ENCODE assay signal across 1 cellular context in the genomic region with DNA sequence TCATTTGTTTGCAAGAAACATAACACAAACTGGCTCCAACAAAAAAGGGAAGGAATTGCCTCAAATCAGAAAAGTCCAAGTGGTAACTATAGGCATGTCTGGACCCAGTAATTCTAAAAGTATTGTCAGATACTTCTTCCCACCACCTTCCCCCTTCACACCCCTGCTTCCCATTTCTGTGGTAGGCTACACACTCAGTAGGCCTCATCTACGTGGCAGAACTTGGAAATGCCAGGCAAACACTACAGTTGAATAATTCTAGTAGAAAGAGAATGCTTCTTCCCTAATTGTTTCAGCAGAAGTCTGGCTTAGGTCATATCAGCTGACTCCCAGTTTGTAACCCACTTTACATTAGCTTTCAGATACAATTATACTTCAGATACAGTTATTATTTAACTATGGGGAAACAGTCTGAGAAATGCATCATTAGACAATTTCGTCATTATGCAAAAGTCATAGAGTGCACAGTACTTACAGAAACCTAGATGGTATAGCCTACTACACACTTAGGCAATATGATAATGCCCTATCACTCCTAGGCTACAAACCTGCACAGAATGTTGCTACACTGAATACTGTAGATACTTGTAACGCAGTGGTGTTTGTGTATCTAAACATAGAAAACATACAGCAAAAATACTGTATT.
TF ChIP-seq lines count a peak whose summit lies in the region.

No MANE protein-coding gene starts in this region.

TF ChIP-seq in WTC11, 78 proteins besides CTCF, POLR2A, EP300 and RAD21 (continued from another document):
- TF ChIP-seq, protein P1, sequence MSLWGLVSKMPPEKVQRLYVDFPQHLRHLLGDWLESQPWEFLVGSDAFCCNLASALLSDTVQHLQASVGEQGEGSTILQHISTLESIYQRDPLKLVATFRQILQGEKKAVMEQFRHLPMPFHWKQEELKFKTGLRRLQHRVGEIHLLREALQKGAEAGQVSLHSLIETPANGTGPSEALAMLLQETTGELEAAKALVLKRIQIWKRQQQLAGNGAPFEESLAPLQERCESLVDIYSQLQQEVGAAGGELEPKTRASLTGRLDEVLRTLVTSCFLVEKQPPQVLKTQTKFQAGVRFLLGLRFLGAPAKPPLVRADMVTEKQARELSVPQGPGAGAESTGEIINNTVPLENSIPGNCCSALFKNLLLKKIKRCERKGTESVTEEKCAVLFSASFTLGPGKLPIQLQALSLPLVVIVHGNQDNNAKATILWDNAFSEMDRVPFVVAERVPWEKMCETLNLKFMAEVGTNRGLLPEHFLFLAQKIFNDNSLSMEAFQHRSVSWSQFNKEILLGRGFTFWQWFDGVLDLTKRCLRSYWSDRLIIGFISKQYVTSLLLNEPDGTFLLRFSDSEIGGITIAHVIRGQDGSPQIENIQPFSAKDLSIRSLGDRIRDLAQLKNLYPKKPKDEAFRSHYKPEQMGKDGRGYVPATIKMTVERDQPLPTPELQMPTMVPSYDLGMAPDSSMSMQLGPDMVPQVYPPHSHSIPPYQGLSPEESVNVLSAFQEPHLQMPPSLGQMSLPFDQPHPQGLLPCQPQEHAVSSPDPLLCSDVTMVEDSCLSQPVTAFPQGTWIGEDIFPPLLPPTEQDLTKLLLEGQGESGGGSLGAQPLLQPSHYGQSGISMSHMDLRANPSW (CRISPR knock-in tag; conservative IDR thresholded peaks at IDR 0.05; ENCODE audit: low read depth), result no peak
- TF ChIP-seq CREB1 (CRISPR knock-in tag; IDR thresholded peaks at IDR 0.05) (no peak), SP1 (CRISPR knock-in tag; conservative IDR thresholded peaks at IDR 0.05) (no peak), MXD4 (CRISPR knock-in tag; IDR thresholded peaks at IDR 0.05; ENCODE audit: borderline replicate concordance) (no peak), ZNF671 (CRISPR knock-in tag; IDR thresholded peaks at IDR 0.05) (no peak), CREM (CRISPR knock-in tag; IDR thresholded peaks at IDR 0.05) (no peak)
- TF ChIP-seq, protein P2, sequence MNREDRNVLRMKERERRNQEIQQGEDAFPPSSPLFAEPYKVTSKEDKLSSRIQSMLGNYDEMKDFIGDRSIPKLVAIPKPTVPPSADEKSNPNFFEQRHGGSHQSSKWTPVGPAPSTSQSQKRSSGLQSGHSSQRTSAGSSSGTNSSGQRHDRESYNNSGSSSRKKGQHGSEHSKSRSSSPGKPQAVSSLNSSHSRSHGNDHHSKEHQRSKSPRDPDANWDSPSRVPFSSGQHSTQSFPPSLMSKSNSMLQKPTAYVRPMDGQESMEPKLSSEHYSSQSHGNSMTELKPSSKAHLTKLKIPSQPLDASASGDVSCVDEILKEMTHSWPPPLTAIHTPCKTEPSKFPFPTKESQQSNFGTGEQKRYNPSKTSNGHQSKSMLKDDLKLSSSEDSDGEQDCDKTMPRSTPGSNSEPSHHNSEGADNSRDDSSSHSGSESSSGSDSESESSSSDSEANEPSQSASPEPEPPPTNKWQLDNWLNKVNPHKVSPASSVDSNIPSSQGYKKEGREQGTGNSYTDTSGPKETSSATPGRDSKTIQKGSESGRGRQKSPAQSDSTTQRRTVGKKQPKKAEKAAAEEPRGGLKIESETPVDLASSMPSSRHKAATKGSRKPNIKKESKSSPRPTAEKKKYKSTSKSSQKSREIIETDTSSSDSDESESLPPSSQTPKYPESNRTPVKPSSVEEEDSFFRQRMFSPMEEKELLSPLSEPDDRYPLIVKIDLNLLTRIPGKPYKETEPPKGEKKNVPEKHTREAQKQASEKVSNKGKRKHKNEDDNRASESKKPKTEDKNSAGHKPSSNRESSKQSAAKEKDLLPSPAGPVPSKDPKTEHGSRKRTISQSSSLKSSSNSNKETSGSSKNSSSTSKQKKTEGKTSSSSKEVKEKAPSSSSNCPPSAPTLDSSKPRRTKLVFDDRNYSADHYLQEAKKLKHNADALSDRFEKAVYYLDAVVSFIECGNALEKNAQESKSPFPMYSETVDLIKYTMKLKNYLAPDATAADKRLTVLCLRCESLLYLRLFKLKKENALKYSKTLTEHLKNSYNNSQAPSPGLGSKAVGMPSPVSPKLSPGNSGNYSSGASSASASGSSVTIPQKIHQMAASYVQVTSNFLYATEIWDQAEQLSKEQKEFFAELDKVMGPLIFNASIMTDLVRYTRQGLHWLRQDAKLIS (CRISPR knock-in tag; IDR thresholded peaks at IDR 0.05; ENCODE audit: borderline replicate concordance), result no peak
- TF ChIP-seq, protein P3, sequence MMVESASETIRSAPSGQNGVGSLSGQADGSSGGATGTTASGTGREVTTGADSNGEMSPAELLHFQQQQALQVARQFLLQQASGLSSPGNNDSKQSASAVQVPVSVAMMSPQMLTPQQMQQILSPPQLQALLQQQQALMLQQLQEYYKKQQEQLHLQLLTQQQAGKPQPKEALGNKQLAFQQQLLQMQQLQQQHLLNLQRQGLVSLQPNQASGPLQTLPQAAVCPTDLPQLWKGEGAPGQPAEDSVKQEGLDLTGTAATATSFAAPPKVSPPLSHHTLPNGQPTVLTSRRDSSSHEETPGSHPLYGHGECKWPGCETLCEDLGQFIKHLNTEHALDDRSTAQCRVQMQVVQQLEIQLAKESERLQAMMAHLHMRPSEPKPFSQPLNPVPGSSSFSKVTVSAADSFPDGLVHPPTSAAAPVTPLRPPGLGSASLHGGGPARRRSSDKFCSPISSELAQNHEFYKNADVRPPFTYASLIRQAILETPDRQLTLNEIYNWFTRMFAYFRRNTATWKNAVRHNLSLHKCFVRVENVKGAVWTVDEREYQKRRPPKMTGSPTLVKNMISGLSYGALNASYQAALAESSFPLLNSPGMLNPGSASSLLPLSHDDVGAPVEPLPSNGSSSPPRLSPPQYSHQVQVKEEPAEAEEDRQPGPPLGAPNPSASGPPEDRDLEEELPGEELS (CRISPR knock-in tag; IDR thresholded peaks at IDR 0.05), result no peak
- TF ChIP-seq, protein P4, sequence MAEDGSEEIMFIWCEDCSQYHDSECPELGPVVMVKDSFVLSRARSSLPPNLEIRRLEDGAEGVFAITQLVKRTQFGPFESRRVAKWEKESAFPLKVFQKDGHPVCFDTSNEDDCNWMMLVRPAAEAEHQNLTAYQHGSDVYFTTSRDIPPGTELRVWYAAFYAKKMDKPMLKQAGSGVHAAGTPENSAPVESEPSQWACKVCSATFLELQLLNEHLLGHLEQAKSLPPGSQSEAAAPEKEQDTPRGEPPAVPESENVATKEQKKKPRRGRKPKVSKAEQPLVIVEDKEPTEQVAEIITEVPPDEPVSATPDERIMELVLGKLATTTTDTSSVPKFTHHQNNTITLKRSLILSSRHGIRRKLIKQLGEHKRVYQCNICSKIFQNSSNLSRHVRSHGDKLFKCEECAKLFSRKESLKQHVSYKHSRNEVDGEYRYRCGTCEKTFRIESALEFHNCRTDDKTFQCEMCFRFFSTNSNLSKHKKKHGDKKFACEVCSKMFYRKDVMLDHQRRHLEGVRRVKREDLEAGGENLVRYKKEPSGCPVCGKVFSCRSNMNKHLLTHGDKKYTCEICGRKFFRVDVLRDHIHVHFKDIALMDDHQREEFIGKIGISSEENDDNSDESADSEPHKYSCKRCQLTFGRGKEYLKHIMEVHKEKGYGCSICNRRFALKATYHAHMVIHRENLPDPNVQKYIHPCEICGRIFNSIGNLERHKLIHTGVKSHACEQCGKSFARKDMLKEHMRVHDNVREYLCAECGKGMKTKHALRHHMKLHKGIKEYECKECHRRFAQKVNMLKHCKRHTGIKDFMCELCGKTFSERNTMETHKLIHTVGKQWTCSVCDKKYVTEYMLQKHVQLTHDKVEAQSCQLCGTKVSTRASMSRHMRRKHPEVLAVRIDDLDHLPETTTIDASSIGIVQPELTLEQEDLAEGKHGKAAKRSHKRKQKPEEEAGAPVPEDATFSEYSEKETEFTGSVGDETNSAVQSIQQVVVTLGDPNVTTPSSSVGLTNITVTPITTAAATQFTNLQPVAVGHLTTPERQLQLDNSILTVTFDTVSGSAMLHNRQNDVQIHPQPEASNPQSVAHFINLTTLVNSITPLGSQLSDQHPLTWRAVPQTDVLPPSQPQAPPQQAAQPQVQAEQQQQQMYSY (CRISPR knock-in tag; IDR thresholded peaks at IDR 0.05), result no peak
- TF ChIP-seq, protein P5, sequence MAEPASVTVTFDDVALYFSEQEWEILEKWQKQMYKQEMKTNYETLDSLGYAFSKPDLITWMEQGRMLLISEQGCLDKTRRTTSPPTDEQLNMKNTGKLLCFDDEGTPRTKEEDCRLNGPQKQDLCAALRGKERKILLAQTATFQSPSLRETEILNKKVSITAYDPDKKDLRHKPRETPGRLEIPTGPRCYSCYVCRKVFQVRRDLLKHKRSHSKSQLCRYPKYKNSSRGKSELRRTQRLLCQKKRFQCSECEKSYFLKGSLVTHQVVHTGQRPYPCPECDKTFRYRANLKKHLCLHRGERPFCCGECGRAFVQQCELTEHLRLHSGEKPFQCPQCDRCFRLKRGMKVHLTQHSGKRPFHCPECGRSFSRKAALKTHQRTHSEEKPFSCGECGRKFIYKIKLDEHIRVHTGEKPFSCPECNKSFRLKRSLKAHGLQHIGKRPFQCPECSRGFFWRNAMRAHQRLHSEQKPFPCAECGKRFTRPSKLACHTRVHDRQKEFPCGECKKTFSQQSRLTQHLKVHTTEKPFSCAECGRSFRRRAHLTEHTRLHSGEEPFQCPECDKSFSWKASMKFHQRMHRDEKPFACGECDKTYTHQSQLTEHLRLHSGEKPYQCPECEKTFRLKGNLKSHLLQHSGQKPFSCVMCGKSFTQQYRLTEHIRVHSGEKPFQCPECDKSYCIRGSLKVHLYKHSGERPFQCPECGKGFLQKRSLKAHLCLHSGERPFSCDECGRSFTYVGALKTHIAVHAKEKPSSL (CRISPR knock-in tag; conservative IDR thresholded peaks at IDR 0.05), result no peak
- TF ChIP-seq, protein P6, sequence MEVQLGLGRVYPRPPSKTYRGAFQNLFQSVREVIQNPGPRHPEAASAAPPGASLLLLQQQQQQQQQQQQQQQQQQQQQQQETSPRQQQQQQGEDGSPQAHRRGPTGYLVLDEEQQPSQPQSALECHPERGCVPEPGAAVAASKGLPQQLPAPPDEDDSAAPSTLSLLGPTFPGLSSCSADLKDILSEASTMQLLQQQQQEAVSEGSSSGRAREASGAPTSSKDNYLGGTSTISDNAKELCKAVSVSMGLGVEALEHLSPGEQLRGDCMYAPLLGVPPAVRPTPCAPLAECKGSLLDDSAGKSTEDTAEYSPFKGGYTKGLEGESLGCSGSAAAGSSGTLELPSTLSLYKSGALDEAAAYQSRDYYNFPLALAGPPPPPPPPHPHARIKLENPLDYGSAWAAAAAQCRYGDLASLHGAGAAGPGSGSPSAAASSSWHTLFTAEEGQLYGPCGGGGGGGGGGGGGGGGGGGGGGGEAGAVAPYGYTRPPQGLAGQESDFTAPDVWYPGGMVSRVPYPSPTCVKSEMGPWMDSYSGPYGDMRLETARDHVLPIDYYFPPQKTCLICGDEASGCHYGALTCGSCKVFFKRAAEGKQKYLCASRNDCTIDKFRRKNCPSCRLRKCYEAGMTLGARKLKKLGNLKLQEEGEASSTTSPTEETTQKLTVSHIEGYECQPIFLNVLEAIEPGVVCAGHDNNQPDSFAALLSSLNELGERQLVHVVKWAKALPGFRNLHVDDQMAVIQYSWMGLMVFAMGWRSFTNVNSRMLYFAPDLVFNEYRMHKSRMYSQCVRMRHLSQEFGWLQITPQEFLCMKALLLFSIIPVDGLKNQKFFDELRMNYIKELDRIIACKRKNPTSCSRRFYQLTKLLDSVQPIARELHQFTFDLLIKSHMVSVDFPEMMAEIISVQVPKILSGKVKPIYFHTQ (CRISPR knock-in tag; IDR thresholded peaks at IDR 0.05), result no peak
